In the genomic region with DNA sequence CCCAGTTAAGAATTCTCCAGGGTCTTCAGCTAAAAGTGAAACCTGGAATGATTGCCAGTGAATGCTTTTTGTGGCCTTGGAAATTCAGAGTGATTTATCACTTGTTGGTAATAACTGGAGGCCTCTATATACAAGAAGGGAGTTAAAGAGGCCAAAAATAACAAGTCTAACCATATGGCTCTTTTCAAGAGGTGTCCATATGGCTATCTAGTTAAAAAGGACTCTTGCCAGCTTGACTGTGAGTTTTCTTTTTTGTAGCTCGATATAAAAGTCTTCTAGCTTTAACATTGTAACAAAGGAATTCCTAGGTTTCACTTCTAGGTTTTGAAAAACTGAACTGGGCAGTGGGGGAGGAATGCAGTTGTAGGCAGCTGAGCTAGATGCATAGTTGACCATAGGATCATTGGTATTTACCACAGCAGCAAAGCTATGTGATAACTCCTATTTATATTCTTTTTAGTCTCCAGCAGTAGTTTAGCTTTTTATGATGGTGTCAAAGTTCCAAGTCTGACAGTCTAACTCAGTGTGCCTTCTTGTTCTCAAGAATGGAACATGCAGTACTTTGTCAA, we compare ENCODE assay signal across 9 cellular contexts. TPM values are rescaled to one million over a fixed set of nuclear protein-coding genes. Genes with fewer than 3 reads are reported as not detected.
DNase-seq lines count a peak whose midpoint lies in the region; ATAC-seq and TF ChIP-seq lines count a peak whose summit lies in the region.
"Had no signal": no experiment of that assay in that cellular context is flagged by ENCODE, and none has a peak within 500 bp of the region (broad histone marks: within the 10 kb centered on the region; RNA-seq: fewer than 3 reads in every experiment).

No MANE protein-coding gene starts in this region.

- ATAC-seq in heart left ventricle (peak in 3 of 4 donors; percentile 20 to 39 (median 28)), GM21717 (IDR thresholded peaks at IDR 0.05; ENCODE audit: unreplicated experiment) (no peak), WTC11 (no peak), GM21381 (IDR thresholded peaks at IDR 0.05; ENCODE audit: unreplicated experiment) (no peak)

- no peak overlapping the region for H3K4me3 Mint-ChIP-seq in WTC11

- H3K9me3 Mint-ChIP-seq in WTC11, result no peaks in the 10 kb centered on the region

- H3K36me3 Mint-ChIP-seq in WTC11, result no peaks in the 10 kb centered on the region

- in situ Hi-C loops in G401 (cut with HindIII; ENCODE audit: low sequenced_read_pairs), result no loop called here

- TF ChIP-seq CTCF in heart left ventricle (IDR thresholded peaks at IDR 0.05) (no peak), WTC11 (IDR thresholded peaks at IDR 0.05) (no peak)

- H3K4me3 ChIP-seq in SJCRH30, result no peak overlapping the region
- peak overlapping the region in 5 of 12 donors; percentile 1 to 20 (median 8) for H3K4me3 ChIP-seq in heart left ventricle
- H3K4me3 ChIP-seq in skeletal muscle cell (ENCODE audit: low read depth, low read length), result no peak overlapping the region

- peaks cover 87% of the 10 kb centered on the region for H3K4me1 Mint-ChIP-seq in WTC11

- no peaks in the 10 kb centered on the region for H3K9me3 ChIP-seq in SJCRH30 (replicated peaks)
- no peaks in the 10 kb centered on the region for H3K9me3 ChIP-seq in heart left ventricle

- H3K4me1 ChIP-seq in SJCRH30 (peaks cover 20% of the 10 kb centered on the region), heart left ventricle (peaks cover 3 to 70% (median 48%) of the 10 kb centered on the region in 12 donors)

- DNase-seq in G401 (ENCODE audit: low spot score), result peak; percentile 81
- peak in 1 of 2 experiments; percentile 19 for DNase-seq in SJCRH30
- no peak for DNase-seq in heart left ventricle
- peak; percentile 82 for DNase-seq in skeletal muscle cell (ENCODE audit: low read depth)
- DNase-seq in activated effector memory CD4-positive, alpha-beta T cell treated with Interleukin-2 at 50 U/mL for 16 hours, result no peak
- no peak for DNase-seq in WTC11 (ENCODE audit: low spot score)
- DNase-seq: GF-D8 had no signal

- intact Hi-C loops in heart left ventricle (cut with DNase I), result loop anchor here in 3 of 10 donors (5.0 kb wide), 2 partner anchors 37 to 42 kb away; a partner anchor contains a TSS

- H3K27me3 ChIP-seq in SJCRH30 (no peaks in the 10 kb centered on the region), heart left ventricle (no peaks in the 10 kb centered on the region)

- no peak overlapping the region for H3K27ac Mint-ChIP-seq in WTC11

- peak overlapping the region; percentile 28; the same call in 1 of the 2 replicates for H3K27ac ChIP-seq in SJCRH30
- H3K27ac ChIP-seq in heart left ventricle, result peak overlapping the region; percentile 5 to 66 (median 56)

- CTCF ChIA-PET in WTC11 (lab: Charles Lee), result interaction anchor here (1.3 to 2.0 kb wide), 3 partner anchors 9 to 20 kb away, joined by 3 to 6 read pairs (median 5); no protein-coding TSS in a partner anchor

- H3K36me3 ChIP-seq in SJCRH30 (no peaks in the 10 kb centered on the region), heart left ventricle (no peaks in the 10 kb centered on the region)

- no peak for TF ChIP-seq POLR2A in heart left ventricle (IDR thresholded peaks at IDR 0.05)

- WGBS in heart left ventricle, 4 donors, result 8 to 29% (median 20%) methylated on average over 1 of the region's 1 CpG

- POLR2A ChIA-PET in WTC11 (lab: Charles Lee), result no interaction called here

- H3K27me3 Mint-ChIP-seq in WTC11 (ENCODE audit: low read depth), result peaks cover 16% of the 10 kb centered on the region

TF ChIP-seq in WTC11, 78 proteins besides CTCF, POLR2A, EP300 and RAD21:
- no peak for TF ChIP-seq ZNF138 (CRISPR knock-in tag; conservative IDR thresholded peaks at IDR 0.05)

RNA-seq across cellular contexts. Expression of a gene that starts 44.4 kb away (rescaled TPM):
- total RNA-seq in G401 (2014; rRNA removed; shearing (Covaris generic)), result 0.18 and 0.31 TPM in 2 replicates
- 10.6 and 12.1 TPM in 2 replicates for total RNA-seq in SJCRH30 (2014; rRNA removed; shearing (Covaris generic))
- total RNA-seq in heart left ventricle, result 10 to 100 TPM in 1 of 9 donors, 1 to 10 TPM in 8; 1.3 to 10.0 (median 2.6) TPM
- under 1 TPM; 0.89 to 0.91 TPM for polyA plus RNA-seq in heart left ventricle
- total RNA-seq in WTC11 (2021), result 26.3 to 34.4 TPM (median 34.4 TPM) in 3 replicates

Comparison
In these comparisons a context has a peak if more than half of its experiments do, and no peak if none do; other contexts are left out.
1. DNase-seq: peak in G401 (single experiment) and skeletal muscle cell (single experiment); none in heart left ventricle (0 of 5), activated effector memory CD4-positive, alpha-beta T cell treated with Interleukin-2 at 50 U/mL for 16 hours (single experiment) and WTC11 (single experiment).
2. ATAC-seq: peak in heart left ventricle (3 of 4); none in GM21717 (single experiment), WTC11 (single experiment) and GM21381 (single experiment).